8 cellular contexts compared by ENCODE assay signal in the genomic region with DNA sequence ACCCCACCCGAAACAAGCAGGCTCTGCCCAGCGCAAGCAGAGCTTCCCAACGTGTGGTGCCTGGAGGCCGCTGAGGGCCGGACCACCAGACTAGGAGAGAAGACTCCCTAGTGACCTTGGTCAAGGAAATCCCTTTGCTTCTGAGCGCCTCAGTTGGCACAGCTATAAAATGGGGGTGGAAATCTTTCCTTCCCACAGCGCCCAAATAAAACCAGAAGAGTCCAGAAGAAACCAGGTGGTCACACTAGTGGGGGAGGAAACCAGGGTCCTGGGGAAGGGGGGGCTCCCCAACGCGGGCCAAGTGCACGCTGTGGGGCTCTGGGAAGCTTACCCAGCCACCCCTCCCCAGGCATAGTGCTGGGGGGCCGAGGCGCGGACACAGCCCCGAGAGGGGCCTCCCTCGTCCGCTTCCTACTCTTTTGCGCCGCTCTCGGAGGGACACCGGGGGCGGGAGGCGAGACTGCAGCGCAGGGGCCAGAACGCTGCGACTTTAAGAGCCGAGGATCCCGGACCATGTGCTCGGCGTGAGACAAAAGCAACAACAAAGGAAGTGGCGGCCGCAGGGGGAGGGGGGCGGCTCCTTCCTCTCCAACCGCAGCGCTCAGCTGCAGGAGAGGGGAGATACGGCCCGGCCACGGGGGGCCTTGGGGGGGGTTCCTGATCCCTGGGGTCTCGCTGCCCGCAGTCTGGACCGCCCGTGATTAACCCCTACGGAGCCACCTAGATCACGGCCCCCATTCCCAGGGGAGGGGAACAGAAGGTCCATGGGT. TPM values are rescaled to one million over a fixed set of nuclear protein-coding genes. Genes with fewer than 3 reads are reported as not detected.
DNase-seq lines count a peak whose midpoint lies in the region; ATAC-seq and TF ChIP-seq lines count a peak whose summit lies in the region.

No MANE protein-coding gene starts in this region.

- no peaks in the 10 kb centered on the region for H3K9me3 ChIP-seq in OCI-LY7 (ENCODE audit: low read length)
- H3K9me3 ChIP-seq in mucosa of stomach (ENCODE audit: control insufficient read depth, low read length): no peaks in the 10 kb centered on the region

- H3K4me1 Mint-ChIP-seq in activated T-cell treated with anti-CD3 and anti-CD28 coated beads, Interleukin-2, amount 50 U/mL, for 4 hours (ENCODE audit: low read depth): peaks cover 64% of the 10 kb centered on the region

- H3K36me3 Mint-ChIP-seq in activated T-cell treated with anti-CD3 and anti-CD28 coated beads, Interleukin-2, amount 50 U/mL, for 4 hours (ENCODE audit: insufficient read depth): peaks cover under 1% of the 10 kb centered on the region

- BruUV-seq in OCI-LY7 (replicated peaks; lab: Mats Ljungman, UMichigan): no TSS peak

- ATAC-seq in HG03066 (IDR thresholded peaks at IDR 0.05; ENCODE audit: low read depth, unreplicated experiment) (peak; percentile 30), esophagus mucosa (peak; percentile 36), GM19395 (IDR thresholded peaks at IDR 0.05; ENCODE audit: unreplicated experiment) (no peak)
- ATAC-seq in activated T-cell treated with anti-CD3 and anti-CD28 coated beads, Interleukin-2, amount 50 U/mL, for 4 hours: peak; percentile 29 to 30

- peak overlapping the region; percentile 97 for H3K4me3 Mint-ChIP-seq in activated T-cell treated with anti-CD3 and anti-CD28 coated beads, Interleukin-2, amount 50 U/mL, for 4 hours

- no peaks in the 10 kb centered on the region for H3K27me3 ChIP-seq in GM06990 (replicated peaks; ENCODE audit: control insufficient read depth, insufficient read depth, low read length)
- H3K27me3 ChIP-seq in mucosa of stomach (ENCODE audit: control insufficient read depth, insufficient read depth, low read length): no peaks in the 10 kb centered on the region

- H3K36me3 ChIP-seq in GM06990 (ENCODE audit: control insufficient read depth, insufficient read depth, low read length) (peaks cover 11% of the 10 kb centered on the region), OCI-LY7 (ENCODE audit: insufficient read depth, low read length) (peaks cover 48% of the 10 kb centered on the region), mucosa of stomach (ENCODE audit: control insufficient read depth, insufficient read depth, low read length) (peaks cover 5% of the 10 kb centered on the region)

- H3K27ac ChIP-seq in OCI-LY7 (ENCODE audit: low read depth, low read length, poor library complexity, severe bottlenecking): peak overlapping the region; percentile 99

- peak; percentile 81 for DNase-seq in GM06990 (ENCODE audit: extremely low read depth, insufficient read length)
- peak; percentile 93 for DNase-seq in OCI-LY7 (ENCODE audit: low spot score)
- peak; percentile 74 for DNase-seq in activated T-cell treated with anti-CD3 and anti-CD28 coated beads, Interleukin-2, amount 50 U/mL, for 4 hours
- peak; percentile 84 for DNase-seq in stimulated activated CD8-positive, alpha-beta memory T cell treated with anti-CD3 and anti-CD28 coated beads, Interleukin-4, amount 100 ng/mL, for 48 hours

- POLR2A ChIA-PET in OCI-LY7 (lab: Charles Lee): interaction anchor here (0.5 to 3.5 kb wide), 15 partner anchors 8 to 588 kb away, joined by 3 to 24 read pairs (median 4); partner anchors contain the start of gene FAF2

- peaks cover 50% of the 10 kb centered on the region for H3K79me2 ChIP-seq in OCI-LY7 (ENCODE audit: insufficient read depth, low read depth, low read length)

- CTCF ChIA-PET in OCI-LY7 (lab: Charles Lee; ENCODE audit: unreplicated experiment): interaction anchor here (1.0 kb wide), 1 partner anchor 89 kb away, joined by 4 read pairs; no protein-coding TSS in a partner anchor

- H3K9me3 Mint-ChIP-seq in activated T-cell treated with anti-CD3 and anti-CD28 coated beads, Interleukin-2, amount 50 U/mL, for 4 hours: no peaks in the 10 kb centered on the region

- H3K4me3 ChIP-seq in GM06990 (replicated peaks; ENCODE audit: low read depth, low read length): peak overlapping the region; percentile 67
- peak overlapping the region; percentile 79 for H3K4me3 ChIP-seq in OCI-LY7 (ENCODE audit: low read depth, low read length, poor library complexity, severe bottlenecking)
- peak overlapping the region; percentile 64 for H3K4me3 ChIP-seq in mucosa of stomach (ENCODE audit: low read length)

- H3K9ac ChIP-seq in mucosa of stomach (ENCODE audit: low read length): peak overlapping the region; percentile 93

- H3K4me2 ChIP-seq in OCI-LY7 (ENCODE audit: low read length): peak overlapping the region; percentile 95

- no peak overlapping the region for H2AFZ ChIP-seq in OCI-LY7 (ENCODE audit: low read length)

- intact Hi-C loops in OCI-LY7 (cut with micrococcal nuclease; ENCODE audit: unreplicated experiment): loop anchor here (2.0 to 10.0 kb wide), 2 partner anchors 88 to 468 kb away; partner anchors contain the start of genes FAF2 and UIMC1

- no peaks in the 10 kb centered on the region for H3K9me2 ChIP-seq in OCI-LY7 (ENCODE audit: insufficient read depth, low read length)

- H4K20me1 ChIP-seq in OCI-LY7 (ENCODE audit: insufficient read depth, low read length): 0 out of 2 replicates have a peak, but pooled peaks cover 7% of the 10 kb centered on the region

- no peaks in the 10 kb centered on the region for H3K27me3 Mint-ChIP-seq in activated T-cell treated with anti-CD3 and anti-CD28 coated beads, Interleukin-2, amount 50 U/mL, for 4 hours (ENCODE audit: low read depth)

- no peak for TF ChIP-seq CTCF in GM06990 (IDR thresholded peaks at IDR 0.05; ENCODE audit: insufficient read depth, low read length, poor library complexity, severe bottlenecking)
- TF ChIP-seq CTCF in OCI-LY7 (conservative IDR thresholded peaks at IDR 0.05; ENCODE audit: low read length): no peak

- peaks cover 71% of the 10 kb centered on the region for H3K4me1 ChIP-seq in OCI-LY7 (ENCODE audit: insufficient read depth, low read length, poor library complexity, severe bottlenecking)
- peaks cover 41% of the 10 kb centered on the region for H3K4me1 ChIP-seq in mucosa of stomach (ENCODE audit: control insufficient read depth, insufficient read depth, low read length)

RNA-seq across cellular contexts. Expression of gene RNF44, which starts 0.9 kb away (rescaled TPM):
- total RNA-seq in OCI-LY7 (2014; rRNA removed; shearing (Covaris generic)): 47.4 and 61.2 TPM in 2 replicates
- total RNA-seq in OCI-LY7 (2022) (164 and 207 TPM in 2 replicates), esophagus mucosa (22.0 TPM)
- total RNA-seq in activated T-cell treated with anti-CD3 and anti-CD28 coated beads, Interleukin-2, amount 50 U/mL, for 4 hours: 10 to 100 TPM; 55.0 to 58.5 (median 58.4) TPM

RNA-seq across cellular contexts. Expression of gene CDHR2, which starts 12.8 kb away (rescaled TPM):
- total RNA-seq in OCI-LY7 (2014; rRNA removed; shearing (Covaris generic)): 0.25 and 0.33 TPM in 2 replicates
- total RNA-seq in OCI-LY7 (2022) (2.8 and 3.8 TPM in 2 replicates), esophagus mucosa (not detected)
- total RNA-seq in activated T-cell treated with anti-CD3 and anti-CD28 coated beads, Interleukin-2, amount 50 U/mL, for 4 hours: under 1 TPM; 0.29 to 0.43 (median 0.33) TPM
